ENCODE assay signal across 10 cellular contexts in genomic region chr17:31571124-31571892, GRCh38.
DNase-seq lines count a peak whose midpoint lies in the region; ATAC-seq lines count a peak whose summit lies in the region.
"Had no signal": no experiment of that assay in that cellular context is flagged by ENCODE, and none has a peak within 500 bp of the region (broad histone marks: within the 10 kb centered on the region; RNA-seq: fewer than 3 reads in every experiment).

No MANE protein-coding gene starts in this region.

- ATAC-seq in left ventricle myocardium superior = peak; percentile 88
- ATAC-seq in sciatic nerve = peak; percentile 93
- ATAC-seq in HG02840 (IDR thresholded peaks at IDR 0.05; ENCODE audit: low FRiP score, unreplicated experiment) = no peak

- DNase-seq in EL (peak; percentile 91), amniotic epithelial cell (ENCODE audit: low read depth) (peak; percentile 99), left ventricle myocardium superior (peak; percentile 90), sciatic nerve (ENCODE audit: low spot score) (peak; percentile 90), NCI-H187 treated with DMSO at 0.1 percent for 48 hours (lab: John Stamatoyannopoulos, UW) (no peak), HPDE6-E6E7 (ENCODE audit: extremely low spot score) (no peak), SW480 (ENCODE audit: low spot score) (no peak)
- DNase-seq: DMS79 treated with DMSO at 0.1 percent for 48 hours, SIG-M5 had no signal

- intact Hi-C loops in left ventricle myocardium superior (cut with micrococcal nuclease) (no loop called here), sciatic nerve (cut with DNase I) (no loop called here)

Comparison
In these comparisons a context has a peak if more than half of its experiments do, and no peak if none do; other contexts are left out.
1. DNase-seq: peak in EL (single experiment), amniotic epithelial cell (single experiment), left ventricle myocardium superior (single experiment) and sciatic nerve (single experiment); none in NCI-H187 treated with DMSO at 0.1 percent for 48 hours (single experiment), HPDE6-E6E7 (single experiment) and SW480 (single experiment).